In genomic region chr2:9975805-9976447, GRCh38 we compare ENCODE assay signal across 9 cellular contexts. TPM values are rescaled to one million over a fixed set of nuclear protein-coding genes. Genes with fewer than 3 reads are reported as not detected.
A peak's percentile ranks its signal among the peaks of the same experiment; 100 is the strongest.
DNase-seq lines count a peak whose midpoint lies in the region; ATAC-seq and TF ChIP-seq lines count a peak whose summit lies in the region.
"Had no signal": no experiment of that assay in that cellular context is flagged by ENCODE, and none has a peak within 500 bp of the region (broad histone marks: within the 10 kb centered on the region; RNA-seq: fewer than 3 reads in every experiment).

No MANE protein-coding gene starts in this region.

- ATAC-seq in activated CD4-positive, alpha-beta T cell treated with anti-CD3 and anti-CD28 coated beads for 36 hours, result peak; percentile 87
- ATAC-seq in GM21723 (IDR thresholded peaks at IDR 0.05; ENCODE audit: unreplicated experiment) (no peak), HG02798 (IDR thresholded peaks at IDR 0.05; ENCODE audit: poor library complexity, unreplicated experiment) (no peak), GM18861 (IDR thresholded peaks at IDR 0.05; ENCODE audit: unreplicated experiment) (no peak)

- H3K4me1 Mint-ChIP-seq in activated CD4-positive, alpha-beta T cell treated with anti-CD3 and anti-CD28 coated beads for 36 hours, result peaks cover 57% of the 10 kb centered on the region

- H3K4me1 ChIP-seq in SJSA1 (replicated peaks), result peaks cover 58% of the 10 kb centered on the region

- H3K27ac ChIP-seq in SJSA1, result peak overlapping the region; percentile 25

- H3K36me3 Mint-ChIP-seq in activated CD4-positive, alpha-beta T cell treated with anti-CD3 and anti-CD28 coated beads for 36 hours (ENCODE audit: low read depth), result no peaks in the 10 kb centered on the region

- no peak for TF ChIP-seq CTCF in fibroblast of the aortic adventitia (IDR thresholded peaks at IDR 0.05; ENCODE audit: insufficient read depth, low read length)

- no peaks in the 10 kb centered on the region for H3K27me3 ChIP-seq in SJSA1 (replicated peaks)

- H3K36me3 ChIP-seq in SJSA1, result no peaks in the 10 kb centered on the region

- H3K27me3 Mint-ChIP-seq in activated CD4-positive, alpha-beta T cell treated with anti-CD3 and anti-CD28 coated beads for 36 hours, result peaks cover 10% of the 10 kb centered on the region

- H3K4me3 ChIP-seq in SJSA1 (no peak overlapping the region), fibroblast of the aortic adventitia (ENCODE audit: low read depth, low read length) (no peak overlapping the region)

- H3K9me3 Mint-ChIP-seq in activated CD4-positive, alpha-beta T cell treated with anti-CD3 and anti-CD28 coated beads for 36 hours (ENCODE audit: low read depth), result peaks cover 4% of the 10 kb centered on the region

- CTCF ChIA-PET in activated CD4-positive, alpha-beta T cell treated with anti-CD3 and anti-CD28 coated beads for 36 hours (lab: Charles Lee), result interaction anchor here (1.2 to 1.5 kb wide), 2 partner anchors 9 to 14 kb away, joined by 3 read pairs; no protein-coding TSS in a partner anchor

- POLR2A ChIA-PET in activated CD4-positive, alpha-beta T cell treated with anti-CD3 and anti-CD28 coated beads for 36 hours (lab: Charles Lee), result no interaction called here

- peak; percentile 66 for DNase-seq in activated CD4-positive, alpha-beta T cell treated with anti-CD3 and anti-CD28 coated beads for 36 hours
- DNase-seq in activated CD4-positive, alpha-beta T cell treated with anti-CD3 and anti-CD28 coated beads, Interleukin-2, amount 50 U/mL, for 4 hours, result no peak
- peak; percentile 80 to 90 for DNase-seq in SJSA1 (ENCODE audit: low read depth in 1 of 2, low spot score in 2 of 2)
- DNase-seq in fibroblast of the aortic adventitia (ENCODE audit: low read depth), result peak; percentile 98
- peak; percentile 11 to 32 for DNase-seq in stimulated activated CD4-positive, alpha-beta T cell treated with anti-CD3 and anti-CD28 coated beads, Interleukin-4, amount 100 ng/mL, for 48 hours (ENCODE audit: low read depth in 2 of 2)
- DNase-seq: DND-41 had no signal

- no peak overlapping the region for H3K4me3 Mint-ChIP-seq in activated CD4-positive, alpha-beta T cell treated with anti-CD3 and anti-CD28 coated beads for 36 hours

- peak overlapping the region; percentile 34 for H3K27ac Mint-ChIP-seq in activated CD4-positive, alpha-beta T cell treated with anti-CD3 and anti-CD28 coated beads for 36 hours

- intact Hi-C loops in activated CD4-positive, alpha-beta T cell treated with anti-CD3 and anti-CD28 coated beads for 36 hours (cut with DNase I, micrococcal nuclease), result loop anchor here in 1 of 2 experiments (5.0 kb wide), 1 partner anchor 471 kb away; the partner anchor contains the start of gene ODC1

- no peaks in the 10 kb centered on the region for H3K9me3 ChIP-seq in SJSA1 (replicated peaks)

RNA-seq across cellular contexts. Expression of gene GRHL1, which starts 24.4 kb away (rescaled TPM):
- under 1 TPM; 0.27 to 0.53 TPM for total RNA-seq in activated CD4-positive, alpha-beta T cell treated with anti-CD3 and anti-CD28 coated beads for 36 hours
- 1.3 and 2.3 TPM in 2 replicates for total RNA-seq in SJSA1 (2014; rRNA removed; shearing (Covaris generic))
- total RNA-seq in fibroblast of the aortic adventitia (ENCODE audit: low replicate concordance), result 1.3 TPM in 1 of 2 replicates, not detected in the other

Comparison
In these comparisons a context has a peak if more than half of its experiments do, and no peak if none do; other contexts are left out.
1. DNase-seq: peak in activated CD4-positive, alpha-beta T cell treated with anti-CD3 and anti-CD28 coated beads for 36 hours (single experiment), SJSA1 (2 of 2), fibroblast of the aortic adventitia (single experiment) and stimulated activated CD4-positive, alpha-beta T cell treated with anti-CD3 and anti-CD28 coated beads, Interleukin-4, amount 100 ng/mL, for 48 hours (2 of 2); none in activated CD4-positive, alpha-beta T cell treated with anti-CD3 and anti-CD28 coated beads, Interleukin-2, amount 50 U/mL, for 4 hours (0 of 2).